ENCODE assay signal across 8 cellular contexts in the genomic region with DNA sequence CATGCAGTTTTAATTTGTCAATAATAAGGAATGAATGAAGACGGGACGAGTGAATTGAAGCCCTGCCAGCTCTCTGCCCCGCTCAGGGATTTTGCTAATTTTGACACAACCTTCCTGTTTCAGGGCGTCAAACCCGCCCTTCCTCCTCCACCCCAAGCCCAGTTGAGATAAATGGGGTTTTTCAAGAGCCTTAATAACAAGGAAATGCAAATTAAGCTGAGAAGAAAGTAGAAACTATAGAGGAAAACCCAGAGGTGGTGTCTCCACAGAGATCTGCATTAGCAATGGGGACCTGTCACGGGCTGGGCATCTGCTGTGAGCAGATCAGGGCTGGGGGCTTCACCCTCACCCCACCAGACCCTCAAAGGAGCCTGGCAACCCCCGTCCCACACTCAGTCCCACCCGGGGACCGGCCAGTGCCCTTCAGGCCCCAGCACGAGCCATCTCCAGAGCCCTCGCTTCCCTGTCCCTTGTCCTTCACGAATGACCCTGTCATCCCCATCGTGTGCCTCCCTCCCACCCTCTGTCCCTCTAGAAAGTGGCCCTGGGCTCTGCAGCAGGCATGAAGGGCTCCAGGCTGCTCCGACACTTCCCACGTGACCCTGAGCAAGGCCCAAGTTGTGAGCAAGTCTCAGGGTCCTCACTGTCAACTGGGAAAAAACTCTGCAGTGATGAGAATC. TPM values are rescaled to one million over a fixed set of nuclear protein-coding genes. Genes with fewer than 3 reads are reported as not detected.
"Had no signal": no experiment of that assay in that cellular context is flagged by ENCODE, and none has a peak within 500 bp of the region (broad histone marks: within the 10 kb centered on the region; RNA-seq: fewer than 3 reads in every experiment).

No MANE protein-coding gene starts in this region.

RNA-seq across cellular contexts. Expression of a gene that starts 4.5 kb away (rescaled TPM):
- total RNA-seq: breast epithelium, esophagus squamous epithelium, gastrocnemius medialis, left ventricle myocardium superior, mammary epithelial cell, omental fat pad, thoracic aorta had no signal
- polyA plus RNA-seq: mammary epithelial cell had no signal

RNA-seq across cellular contexts. Expression of a gene that starts 34.1 kb away (rescaled TPM):
- total RNA-seq: activated naive CD4-positive, alpha-beta T cell treated with anti-CD3 and anti-CD28 coated beads, Interleukin-2, amount 50 U/mL, for 72 hours had no signal
